In genomic region chr6:160101262-160102205, GRCh38 we compare ENCODE assay signal across 12 cellular contexts. TPM values are rescaled to one million over a fixed set of nuclear protein-coding genes. Genes with fewer than 3 reads are reported as not detected.
DNase-seq lines count a peak whose midpoint lies in the region; ATAC-seq and TF ChIP-seq lines count a peak whose summit lies in the region.
"Had no signal": no experiment of that assay in that cellular context is flagged by ENCODE, and none has a peak within 500 bp of the region (broad histone marks: within the 10 kb centered on the region; RNA-seq: fewer than 3 reads in every experiment).

No MANE protein-coding gene starts in this region.

- H3K9me3 Mint-ChIP-seq in natural killer cell = no peaks in the 10 kb centered on the region
- H3K9me3 Mint-ChIP-seq: CD4-positive, alpha-beta memory T cell; neural progenitor cell had no signal

- peaks cover 14% of the 10 kb centered on the region; the same call in 1 of the 2 replicates for H4K20me1 ChIP-seq in DND-41 (ENCODE audit: insufficient read depth, low read length)

- H3K79me2 ChIP-seq in DND-41 (ENCODE audit: insufficient read depth, low read length) = no peaks in the 10 kb centered on the region

- no peaks in the 10 kb centered on the region for H3K27me3 ChIP-seq in DND-41 (ENCODE audit: insufficient read depth, low read length, poor library complexity)
- H3K27me3 ChIP-seq in SJCRH30 = no peaks in the 10 kb centered on the region
- H3K27me3 ChIP-seq: neural progenitor cell had no signal

- H3K4me1 ChIP-seq in DND-41 (ENCODE audit: insufficient read depth, low read length) = no peaks in the 10 kb centered on the region
- H3K4me1 ChIP-seq in SJCRH30 = no peaks in the 10 kb centered on the region
- H3K4me1 ChIP-seq: neural progenitor cell had no signal

- TF ChIP-seq CTCF in DND-41 (IDR thresholded peaks at IDR 0.05; ENCODE audit: borderline replicate concordance, extremely low read depth, low read length, poor library complexity, severe bottlenecking) = no peak
- TF ChIP-seq CTCF in choroid plexus epithelial cell (conservative IDR thresholded peaks at IDR 0.05; ENCODE audit: low read depth, low read length) = no peak
- no peak for TF ChIP-seq CTCF in natural killer cell (IDR thresholded peaks at IDR 0.05)

- H3K27ac ChIP-seq in DND-41 (ENCODE audit: low read length) (peak overlapping the region; percentile 38; the same call in 1 of the 2 replicates), SK-N-MC (peak overlapping the region; percentile 40; the same call in 1 of the 2 replicates), SJCRH30 (no peak overlapping the region)
- H3K27ac ChIP-seq: neural progenitor cell had no signal

- H3K9ac ChIP-seq in DND-41 (ENCODE audit: low read depth, low read length) (no peak overlapping the region), SK-N-MC (ENCODE audit: insufficient read length) (no peak overlapping the region)
- H3K9ac ChIP-seq: neural progenitor cell had no signal

- no peak overlapping the region for H3K4me2 ChIP-seq in DND-41 (ENCODE audit: insufficient read depth, low read length)
- H3K4me2 ChIP-seq: neural progenitor cell had no signal

- peaks cover 94% of the 10 kb centered on the region for H3K36me3 ChIP-seq in DND-41 (ENCODE audit: insufficient read depth, low read length)
- peaks cover 20% of the 10 kb centered on the region for H3K36me3 ChIP-seq in SK-N-MC (ENCODE audit: insufficient read depth, low read length)
- H3K36me3 ChIP-seq in SJCRH30 = peaks cover 78% of the 10 kb centered on the region

- H2AFZ ChIP-seq in DND-41 (ENCODE audit: low read depth, low read length) = no peak overlapping the region
- H2AFZ ChIP-seq: neural progenitor cell had no signal

- H3K4me3 Mint-ChIP-seq in natural killer cell = peak overlapping the region; percentile 28
- H3K4me3 Mint-ChIP-seq: neural progenitor cell had no signal

- H3K4me3 ChIP-seq in DND-41 (ENCODE audit: low read depth in 1 of 2, low read length in 2 of 2) = no peak overlapping the region
- no peak overlapping the region for H3K4me3 ChIP-seq in SK-N-MC
- no peak overlapping the region for H3K4me3 ChIP-seq in choroid plexus epithelial cell (ENCODE audit: low read depth, low read length)
- H3K4me3 ChIP-seq in SJCRH30 = no peak overlapping the region
- H3K4me3 ChIP-seq: neural progenitor cell had no signal

- ATAC-seq in DND-41 (ENCODE audit: insufficient read depth, low read depth) (no peak), natural killer cell (peak; percentile 21 to 46 (median 46)), HG02970 (IDR thresholded peaks at IDR 0.05; ENCODE audit: low FRiP score, unreplicated experiment) (no peak), HG03378 (IDR thresholded peaks at IDR 0.05; ENCODE audit: unreplicated experiment) (no peak)

- H3K4me1 Mint-ChIP-seq in natural killer cell = peaks cover 28 to 33% of the 10 kb centered on the region in 2 donors
- H3K4me1 Mint-ChIP-seq: neural progenitor cell had no signal

- DNase-seq in DND-41 (no peak), SK-N-MC (ENCODE audit: low read depth, low spot score) (no peak), choroid plexus epithelial cell (ENCODE audit: low read depth) (peak; percentile 70), natural killer cell (no peak), NCI-H524 treated with DMSO at 0.1 percent for 48 hours (lab: John Stamatoyannopoulos, UW) (no peak), SJCRH30 (no peak)
- DNase-seq: CD4-positive, alpha-beta memory T cell; NCI-H1092; NCI-H82 had no signal

- H3K36me3 Mint-ChIP-seq in natural killer cell = peaks cover 6% of the 10 kb centered on the region

- H3K27ac Mint-ChIP-seq in natural killer cell = peak overlapping the region; percentile 77 to 87
- H3K27ac Mint-ChIP-seq: neural progenitor cell had no signal

- intact Hi-C loops in natural killer cell (cut with micrococcal nuclease) = no loop called here

- no peaks in the 10 kb centered on the region for H3K27me3 Mint-ChIP-seq in natural killer cell (ENCODE audit: low read depth in 2 of 2)
- H3K27me3 Mint-ChIP-seq: CD4-positive, alpha-beta memory T cell had no signal

- H3K9me3 ChIP-seq in DND-41 (ENCODE audit: insufficient read depth, low read length, severe bottlenecking) (no peaks in the 10 kb centered on the region), SK-N-MC (ENCODE audit: low read depth, low read length) (no peaks in the 10 kb centered on the region), SJCRH30 (replicated peaks) (no peaks in the 10 kb centered on the region)

RNA-seq across cellular contexts. Expression of gene SLC22A1, which starts 20.1 kb away (rescaled TPM):
- 1 to 10 TPM; 1.4 to 4.5 (median 3.0) TPM for total RNA-seq in natural killer cell
- 0.20 and 0.49 TPM in 2 replicates for total RNA-seq in SJCRH30 (2014; rRNA removed; shearing (Covaris generic))

Comparison
In these comparisons a context has a peak if more than half of its experiments do, and no peak if none do; other contexts are left out.
1. ATAC-seq: peak in natural killer cell (3 of 3); none in DND-41 (single experiment), HG02970 (single experiment) and HG03378 (single experiment).